Comparison of ENCODE assay signal across 17 cellular contexts in the genomic region with DNA sequence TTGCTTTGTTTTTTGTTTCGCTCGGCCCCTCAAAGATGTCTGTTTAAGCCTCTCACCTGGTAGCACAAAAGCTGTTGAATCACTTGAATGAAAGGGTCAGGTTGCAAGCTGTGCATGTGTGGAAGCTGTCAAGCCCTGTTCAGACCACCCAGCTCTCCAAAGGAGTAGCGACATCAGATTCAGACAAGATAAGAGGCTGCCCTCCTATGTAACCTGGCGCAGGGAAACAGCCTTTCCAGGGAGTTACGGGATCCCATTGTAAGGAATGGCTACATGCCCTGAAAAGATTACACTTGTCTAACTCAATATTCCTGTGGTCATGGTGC. TPM values are rescaled to one million over a fixed set of nuclear protein-coding genes. Genes with fewer than 3 reads are reported as not detected.
DNase-seq lines count a peak whose midpoint lies in the region; FAIRE-seq and TF ChIP-seq lines count a peak whose summit lies in the region.
"Had no signal": no experiment of that assay in that cellular context is flagged by ENCODE, and none has a peak within 500 bp of the region (broad histone marks: within the 10 kb centered on the region; RNA-seq: fewer than 3 reads in every experiment).

No MANE protein-coding gene starts in this region.

- no peaks in the 10 kb centered on the region for H3K9me3 ChIP-seq in H1 (ENCODE audit: insufficient read depth in 2 of 2, low read depth in 1 of 2, low read length in 1 of 2)
- H3K9me3 ChIP-seq in trophoblast cell (ENCODE audit: insufficient read depth, low read depth, low read length), result peaks cover 2% of the 10 kb centered on the region
- H3K9me3 ChIP-seq: neutrophil had no signal

- H3K56ac ChIP-seq in H1 (replicated peaks; ENCODE audit: insufficient read length, low read depth, low read length), result no peak overlapping the region

- no peak overlapping the region for H2BK5ac ChIP-seq in H1 (ENCODE audit: low read depth, low read length)
- H2BK5ac ChIP-seq in trophoblast cell (ENCODE audit: low read depth, low read length, poor library complexity), result peak overlapping the region; percentile 9

- H4K8ac ChIP-seq in H1 (ENCODE audit: extremely low read depth, insufficient read depth, low read length), result no peak overlapping the region
- no peak overlapping the region for H4K8ac ChIP-seq in trophoblast cell (ENCODE audit: low read depth, low read length)

- H3K4ac ChIP-seq in H1 (replicated peaks; ENCODE audit: insufficient read length, low read depth, low read length) (no peak overlapping the region), trophoblast cell (ENCODE audit: low read depth, low read length) (no peak overlapping the region)

- H3K36me3 ChIP-seq in H7 (replicated peaks; ENCODE audit: control insufficient read depth, insufficient read depth, low read length) (no peaks in the 10 kb centered on the region), H1 (ENCODE audit: control insufficient read depth in 2 of 4, insufficient read depth in 4 of 4, low read length in 3 of 4) (no peaks in the 10 kb centered on the region), trophoblast cell (ENCODE audit: control insufficient read depth in 1 of 2, insufficient read depth in 2 of 2, low read length in 2 of 2) (peaks cover 0 to 4% of the 10 kb centered on the region in 2 experiments)
- H3K36me3 ChIP-seq: neutrophil had no signal

- TF ChIP-seq CTCF in H1 (IDR thresholded peaks at IDR 0.05; ENCODE audit: control extremely low read depth in 1 of 3, insufficient read depth in 1 of 3, low read depth in 1 of 3, low read length in 3 of 3), result no peak

- H3K27ac ChIP-seq in H1 (ENCODE audit: low read depth, low read length) (no peak overlapping the region), trophoblast cell (ENCODE audit: low read depth, low read length) (peak overlapping the region; percentile 94)
- H3K27ac ChIP-seq: neutrophil, skin epidermis had no signal

- no peak overlapping the region for H4K91ac ChIP-seq in H1 (replicated peaks; ENCODE audit: insufficient read length, low read length)
- peak overlapping the region; percentile 19 for H4K91ac ChIP-seq in trophoblast cell (ENCODE audit: low read depth, low read length)

- no peak for TF ChIP-seq RAD21 in H1 (IDR thresholded peaks at IDR 0.05 in 1 of 2, conservative IDR thresholded peaks at IDR 0.05 in 1 of 2; ENCODE audit: low read depth in 2 of 2, low read length in 2 of 2)

- H4K5ac ChIP-seq in H1 (ENCODE audit: insufficient read length, low read depth, low read length), result no peak overlapping the region

- H2AK5ac ChIP-seq in H1 (ENCODE audit: low read depth, low read length) (no peak overlapping the region), trophoblast cell (ENCODE audit: low read length) (no peak overlapping the region)

- H3K14ac ChIP-seq in H1 (ENCODE audit: insufficient read length) (no peak overlapping the region), trophoblast cell (ENCODE audit: low read length) (no peak overlapping the region)

- DNase-seq in H7 (peak; percentile 35), NCI-H1105 treated with DMSO at 0.1 percent for 48 hours (lab: John Stamatoyannopoulos, UW) (peak; percentile 30), H1 (ENCODE audit: low read depth in 1 of 2, low spot score in 2 of 2) (no peak), trophoblast cell (no peak), erythroblast (lab: John Stamatoyannopoulos, UW) (no peak), kidney tubule cell (ENCODE audit: low spot score) (no peak), germinal center (ENCODE audit: low spot score) (no peak)
- DNase-seq: activated effector memory CD4-positive, alpha-beta T cell treated with Interleukin-2 at 50 U/mL for 16 hours; anterior cingulate cortex; DMS153; NCI-H1930; stimulated activated naive CD4-positive, alpha-beta T cell had no signal

- no peak overlapping the region for H4K12ac ChIP-seq in trophoblast cell (ENCODE audit: low read depth, low read length)

- TF ChIP-seq EP300 in H1 (IDR thresholded peaks at IDR 0.05; ENCODE audit: borderline replicate concordance in 1 of 2, low read depth in 2 of 2, low read length in 2 of 2), result no peak

- no peak overlapping the region for H2BK20ac ChIP-seq in H1 (ENCODE audit: low read length)

- H3K9ac ChIP-seq in H1 (replicated peaks in 1 of 4; ENCODE audit: extremely low read depth in 1 of 4, low read depth in 3 of 4, low read length in 3 of 4) (no peak overlapping the region; a peak in 1 of 7 replicates), trophoblast cell (ENCODE audit: low read length) (no peak overlapping the region)

- H3K4me2 ChIP-seq in H1 (ENCODE audit: insufficient read depth in 1 of 2, low read depth in 2 of 2, low read length in 2 of 2), result peak overlapping the region in 1 of 2 experiments; percentile 94; a peak in 2 of 4 replicates
- peak overlapping the region; percentile 38 for H3K4me2 ChIP-seq in trophoblast cell (ENCODE audit: low read length)

- 67% methylated on average over 5 of the region's 5 CpGs; no CpG with 5 or more reads in 1 of the 2 experiments for WGBS in H1 (ENCODE audit: extremely low coverage in 1 of 2, insufficient coverage in 1 of 2, insufficient read length in 1 of 2, insufficient replicate concordance in 2 of 2, low coverage in 1 of 2, low lambda C conversion rate in 2 of 2, missing lambda C conversion rate in 1 of 2), 2 experiments
- WGBS in trophoblast cell (ENCODE audit: extremely low coverage, insufficient coverage, insufficient read length), result no CpG with 5 or more reads among the region's 5 CpGs

- H3K4me1 ChIP-seq in H1 (replicated peaks in 1 of 4; ENCODE audit: control insufficient read depth in 3 of 4, insufficient read depth in 4 of 4, low read length in 3 of 4) (peaks cover 9 to 30% (median 23%) of the 10 kb centered on the region in 4 experiments), trophoblast cell (ENCODE audit: control insufficient read depth in 1 of 2, insufficient read depth in 2 of 2, low read length in 2 of 2) (peaks cover 18 to 26% of the 10 kb centered on the region in 2 experiments)

- H3K4me3 ChIP-seq in H7 (ENCODE audit: insufficient read depth, low read depth, low read length), result no peak overlapping the region
- peak overlapping the region in 1 of 4 experiments; percentile 5; a peak in 1 of 8 replicates for H3K4me3 ChIP-seq in H1 (ENCODE audit: extremely low read depth in 1 of 4, insufficient read depth in 2 of 4, low read depth in 3 of 4, low read length in 4 of 4)
- no peak overlapping the region for H3K4me3 ChIP-seq in trophoblast cell (ENCODE audit: low read depth, low read length)
- H3K4me3 ChIP-seq: lung, skin epidermis had no signal

- CTCF ChIA-PET in H1 (lab: Charles Lee; ENCODE audit: partially characterized antibody), result interaction anchor here (0.6 to 2.1 kb wide), 6 partner anchors 9 to 90 kb away, joined by 3 to 6 read pairs (median 4); no protein-coding TSS in a partner anchor

- no peak overlapping the region for H2BK15ac ChIP-seq in H1 (ENCODE audit: low read length)

- no peaks in the 10 kb centered on the region for H4K20me1 ChIP-seq in H1 (replicated peaks in 1 of 2; ENCODE audit: control insufficient read depth in 1 of 2, insufficient read depth in 2 of 2, low read length in 2 of 2)

- H3K79me2 ChIP-seq in H1 (ENCODE audit: control insufficient read depth in 1 of 2, insufficient read depth in 2 of 2, low read length in 2 of 2) (no peaks in the 10 kb centered on the region), trophoblast cell (ENCODE audit: control insufficient read depth, insufficient read depth, low read length, poor library complexity) (peaks cover 15% of the 10 kb centered on the region)

- TF ChIP-seq POLR2A in H1 (IDR thresholded peaks at IDR 0.05; ENCODE audit: control extremely low read depth in 1 of 2, low read depth in 2 of 2, low read length in 2 of 2), result no peak
- TF ChIP-seq POLR2A in erythroblast (IDR thresholded peaks at IDR 0.05; ENCODE audit: low read length), result no peak

- POLR2A ChIA-PET in H1 (lab: Charles Lee; ENCODE audit: partially characterized antibody), result interaction anchor here (1.3 kb wide), 1 partner anchor 12 kb away, joined by 3 read pairs; no protein-coding TSS in a partner anchor

- peak; percentile 77 for FAIRE-seq in H1 (lab: Jason Lieb, UNC)

- no peak overlapping the region for H3K18ac ChIP-seq in H1 (ENCODE audit: extremely low read depth, low read length)
- no peak overlapping the region for H3K18ac ChIP-seq in trophoblast cell (ENCODE audit: low read length)

- H3K27me3 ChIP-seq in H7 (ENCODE audit: control insufficient read depth, insufficient read depth, low read length) (no peaks in the 10 kb centered on the region), H1 (replicated peaks in 1 of 4; ENCODE audit: control insufficient read depth in 3 of 4, extremely low read depth in 1 of 4, insufficient read depth in 3 of 4, low read length in 3 of 4) (no peaks in the 10 kb centered on the region), trophoblast cell (ENCODE audit: insufficient read depth, low read length) (no peaks in the 10 kb centered on the region)

- no peak overlapping the region for H2BK12ac ChIP-seq in H1 (ENCODE audit: low read depth, low read length)
- H2BK12ac ChIP-seq in trophoblast cell (ENCODE audit: low read length), result no peak overlapping the region

- H3K79me1 ChIP-seq in H1 (ENCODE audit: low read depth, low read length) (no peaks in the 10 kb centered on the region), trophoblast cell (ENCODE audit: low read length) (peaks cover 24% of the 10 kb centered on the region)

- H2BK120ac ChIP-seq in H1 (replicated peaks; ENCODE audit: low read depth, low read length) (no peak overlapping the region), trophoblast cell (ENCODE audit: insufficient read depth, low read length, poor library complexity) (no peak overlapping the region)

- H3K23me2 ChIP-seq in H1 (ENCODE audit: low read depth, low read length), result peaks cover 4% of the 10 kb centered on the region

- H2AFZ ChIP-seq in H1 (ENCODE audit: low read length) (no peak overlapping the region), trophoblast cell (ENCODE audit: insufficient read depth, low read length, poor library complexity) (no peak overlapping the region)

- H3K23ac ChIP-seq in H1 (ENCODE audit: insufficient read length) (no peak overlapping the region), trophoblast cell (ENCODE audit: low read length) (no peak overlapping the region)

TF ChIP-seq in H1, 55 proteins besides CTCF, POLR2A, EP300 and RAD21 (continues in another document):
- TF ChIP-seq CTBP2 (IDR thresholded peaks at IDR 0.05; ENCODE audit: borderline replicate concordance, insufficient read depth, insufficient read length, low read length) (no peak), BACH1 (IDR thresholded peaks at IDR 0.05; ENCODE audit: low read length) (no peak)

RNA-seq across cellular contexts. Expression of a gene that starts 2.9 kb away (rescaled TPM):
- 0.85 and 4.8 TPM in 2 replicates for total RNA-seq in H7 (2014; rRNA removed; shearing (Covaris generic))
- total RNA-seq in H1 (2021; fragmentation: NEBNext Ultra II Directional; extraction: Animal tissue kit (Norgen Biotek cat#: 25700)), result 2.6 TPM in 2 replicates
- polyA plus RNA-seq in H1 (2011; rRNA removed), result 2.3 and 3.1 TPM in 2 replicates
- polyA plus RNA-seq in H1 (2011; cell fraction: cytosol; rRNA removed), result 2.6 TPM
- polyA plus RNA-seq in H1 (2011; cell fraction: nucleus; rRNA removed), result 9.3 TPM
- 1.6 to 2.3 TPM (median 2.0 TPM) in 4 replicates for polyA plus RNA-seq in H1 (2012, experiment 1 of 2)
- polyA plus RNA-seq in H1 (2012, experiment 2 of 2), result 0.18 TPM
- 2.1 TPM for polyA plus RNA-seq in H1 (2013, experiment 1 of 2)
- polyA plus RNA-seq in H1 (2013, experiment 2 of 2), result 1.8 TPM
- polyA minus RNA-seq in H1 (2011; rRNA and poly(A)+ RNA removed), result 13.2 and 15.1 TPM in 2 replicates
- 3.2 TPM for polyA minus RNA-seq in H1 (2011; cell fraction: cytosol; rRNA and poly(A)+ RNA removed)
- polyA minus RNA-seq in H1 (2011; cell fraction: nucleus; rRNA and poly(A)+ RNA removed), result 20.8 TPM
- 16.5 and 20.5 TPM in 2 replicates for polyA plus RNA-seq in trophoblast cell (2013)
- total RNA-seq: activated CD8-positive, alpha-beta memory T cell treated with anti-CD3 and anti-CD28 coated beads for 36 hours; OCI-LY7 had no signal

Comparison
In these comparisons a context has a peak if more than half of its experiments do, and no peak if none do; other contexts are left out.
1. DNase-seq: peak in H7 (single experiment) and NCI-H1105 treated with DMSO at 0.1 percent for 48 hours (single experiment); none in H1 (0 of 2), trophoblast cell (0 of 2), erythroblast (0 of 2), kidney tubule cell (single experiment) and germinal center (single experiment).